8 cellular contexts compared by ENCODE assay signal in genomic region chrX:81195712-81196111, GRCh38. TPM values are rescaled to one million over a fixed set of nuclear protein-coding genes. Genes with fewer than 3 reads are reported as not detected.
DNase-seq lines count a peak whose midpoint lies in the region; ATAC-seq, FAIRE-seq and TF ChIP-seq lines count a peak whose summit lies in the region.

No MANE protein-coding gene starts in this region.

- ATAC-seq in GM19467 (IDR thresholded peaks at IDR 0.05; ENCODE audit: unreplicated experiment) (peak; percentile 86), HG03565 (IDR thresholded peaks at IDR 0.05; ENCODE audit: unreplicated experiment) (peak; percentile 82), sciatic nerve (peak; percentile 60)

- no peaks in the 10 kb centered on the region for H3K27me3 Mint-ChIP-seq in glutamatergic neuron (ENCODE audit: unreplicated experiment)

- FAIRE-seq in RCC 7860 (lab: Jason Lieb, UNC) = peak; percentile 12

- DNase-seq in D341Med (ENCODE audit: low spot score) = peak; percentile 40
- DNase-seq in RCC 7860 (ENCODE audit: low spot score) = peak; percentile 26
- DNase-seq in activated T-helper 9 cell treated with anti-CD3 and anti-CD28 coated beads, Interleukin-2, amount 50 U/mL, for 16 hours (ENCODE audit: low read depth) = peak; percentile 33
- DNase-seq in glutamatergic neuron = peak; percentile 47
- peak; percentile 64 for DNase-seq in sciatic nerve (ENCODE audit: low spot score)
- DNase-seq in lower leg skin (ENCODE audit: low spot score in 2 of 2) = no peak

- H3K4me3 Mint-ChIP-seq in glutamatergic neuron (ENCODE audit: unreplicated experiment) = no peak overlapping the region

- no peak overlapping the region for H3K4me3 ChIP-seq in lower leg skin (ENCODE audit: low read depth, poor library complexity, severe bottlenecking)

- H3K27ac Mint-ChIP-seq in glutamatergic neuron (ENCODE audit: unreplicated experiment) = no peak overlapping the region

- TF ChIP-seq POLR2A in lower leg skin (IDR thresholded peaks at IDR 0.05) = no peak

- 14 to 23% methylated on average over 5 of the region's 5 CpGs for WGBS in lower leg skin, 2 donors

- TF ChIP-seq CTCF in glutamatergic neuron (IDR thresholded peaks at IDR 0.05; ENCODE audit: partially characterized antibody, unreplicated experiment) (peak; percentile 64), lower leg skin (IDR thresholded peaks at IDR 0.05) (no peak)

- H3K9me3 Mint-ChIP-seq in glutamatergic neuron (ENCODE audit: unreplicated experiment) = peaks cover 1% of the 10 kb centered on the region

- intact Hi-C loops in sciatic nerve (cut with DNase I) (no loop called here), lower leg skin (cut with DNase I; ENCODE audit: low total_unique reads) (no loop called here)

- no peaks in the 10 kb centered on the region for H3K4me1 Mint-ChIP-seq in glutamatergic neuron (ENCODE audit: low read depth, unreplicated experiment)

- no peaks in the 10 kb centered on the region for H3K36me3 Mint-ChIP-seq in glutamatergic neuron (ENCODE audit: unreplicated experiment)

RNA-seq across cellular contexts. Expression of gene HMGN5, which starts 6.0 kb away (rescaled TPM):
- total RNA-seq in glutamatergic neuron (ENCODE audit: unreplicated experiment) = 2.9 TPM
- total RNA-seq in sciatic nerve = 9.5 TPM
- 1 to 10 TPM in 2 of 4 donors, under 1 TPM in 2; 0.25 to 1.9 (median 1.0) TPM for total RNA-seq in lower leg skin

RNA-seq across cellular contexts. Expression of gene SH3BGRL, which starts 6.2 kb away (rescaled TPM):
- total RNA-seq in glutamatergic neuron (ENCODE audit: unreplicated experiment) (51.4 TPM), sciatic nerve (124 TPM), lower leg skin (10 to 100 TPM; 51.5 to 85.5 (median 56.9) TPM)

Comparison
In these comparisons a context has a peak if more than half of its experiments do, and no peak if none do; other contexts are left out.
1. DNase-seq: peak in D341Med (single experiment), RCC 7860 (single experiment), activated T-helper 9 cell treated with anti-CD3 and anti-CD28 coated beads, Interleukin-2, amount 50 U/mL, for 16 hours (single experiment), glutamatergic neuron (single experiment) and sciatic nerve (single experiment); none in lower leg skin (0 of 2).
2. Peak in every context shown above with its lines, with median percentiles within 50 percentile points of each other: ATAC-seq.